Comparison of ENCODE assay signal across 9 cellular contexts in genomic region chr11:1888811-1889526, GRCh38. TPM values are rescaled to one million over a fixed set of nuclear protein-coding genes. Genes with fewer than 3 reads are reported as not detected.
DNase-seq lines count a peak whose midpoint lies in the region; ATAC-seq lines count a peak whose summit lies in the region.
"Had no signal": no experiment of that assay in that cellular context is flagged by ENCODE, and none has a peak within 500 bp of the region (broad histone marks: within the 10 kb centered on the region; RNA-seq: fewer than 3 reads in every experiment).

No MANE protein-coding gene starts in this region.

- H3K9me3 Mint-ChIP-seq in T-helper 1 cell treated with Interleukin-12 subunit alpha and Interleukin-12 subunit beta and Interleukin-4 antibody, amounts not matched to agents 30 μg/mL and 1 μg/mL, for 36 hours: no peaks in the 10 kb centered on the region
- peaks cover 0 to 18% (median 0%) of the 10 kb centered on the region in 9 donors for H3K9me3 Mint-ChIP-seq in naive thymus-derived CD8-positive, alpha-beta T cell
- H3K9me3 Mint-ChIP-seq in stimulated activated naive B cell treated with anti-CD40 and anti-IgM and Interleukin-4, amounts not matched to agents 10 μg/mL and 1 μg/mL and 100 μg/mL, for 72 hours: peaks cover 5 to 10% of the 10 kb centered on the region in 2 donors

- DNase-seq in activated effector memory CD4-positive, alpha-beta T cell treated with Interleukin-2 at 50 U/mL for 16 hours: peak; percentile 80
- peak; percentile 67 to 92 (median 85) for DNase-seq in naive thymus-derived CD8-positive, alpha-beta T cell
- no peak for DNase-seq in stimulated activated naive B cell treated with anti-CD40 and anti-IgM and Interleukin-4, amounts not matched to agents 10 μg/mL and 1 μg/mL and 100 μg/mL, for 72 hours
- DNase-seq in NAMALWA (ENCODE audit: low spot score): no peak
- no peak for DNase-seq in ecto neural progenitor cell (ENCODE audit: low spot score)

- H3K27me3 Mint-ChIP-seq in T-helper 1 cell treated with Interleukin-12 subunit alpha and Interleukin-12 subunit beta and Interleukin-4 antibody, amounts not matched to agents 30 μg/mL and 1 μg/mL, for 36 hours (ENCODE audit: low read depth): no peaks in the 10 kb centered on the region
- H3K27me3 Mint-ChIP-seq in naive thymus-derived CD8-positive, alpha-beta T cell: no peaks in the 10 kb centered on the region
- H3K27me3 Mint-ChIP-seq in stimulated activated naive B cell treated with anti-CD40 and anti-IgM and Interleukin-4, amounts not matched to agents 10 μg/mL and 1 μg/mL and 100 μg/mL, for 72 hours: no peaks in the 10 kb centered on the region

- POLR2A ChIA-PET in naive thymus-derived CD8-positive, alpha-beta T cell (lab: Charles Lee): interaction anchor here (0.8 to 5.7 kb wide), 11 partner anchors 7 to 416 kb away, joined by 3 to 163 read pairs (median 6); partner anchors contain the start of genes LSP1 and TNNT3

- ATAC-seq in naive thymus-derived CD8-positive, alpha-beta T cell: peak; percentile 82 to 95
- ATAC-seq in stimulated activated naive B cell treated with anti-CD40 and anti-IgM and Interleukin-4, amounts not matched to agents 10 μg/mL and 1 μg/mL and 100 μg/mL, for 72 hours (replicated peaks): peak; percentile 33 to 42
- no peak for ATAC-seq in HG03139 (IDR thresholded peaks at IDR 0.05; ENCODE audit: unreplicated experiment)
- ATAC-seq in HG02571 (IDR thresholded peaks at IDR 0.05; ENCODE audit: unreplicated experiment): no peak

- H3K36me3 Mint-ChIP-seq in T-helper 1 cell treated with Interleukin-12 subunit alpha and Interleukin-12 subunit beta and Interleukin-4 antibody, amounts not matched to agents 30 μg/mL and 1 μg/mL, for 36 hours (ENCODE audit: low read depth): peaks cover 20% of the 10 kb centered on the region
- peaks cover 0 to 8% (median 0%) of the 10 kb centered on the region in 3 donors for H3K36me3 Mint-ChIP-seq in naive thymus-derived CD8-positive, alpha-beta T cell
- H3K36me3 Mint-ChIP-seq in stimulated activated naive B cell treated with anti-CD40 and anti-IgM and Interleukin-4, amounts not matched to agents 10 μg/mL and 1 μg/mL and 100 μg/mL, for 72 hours: peaks cover 16 to 37% of the 10 kb centered on the region in 2 donors

- H3K4me1 Mint-ChIP-seq in T-helper 1 cell treated with Interleukin-12 subunit alpha and Interleukin-12 subunit beta and Interleukin-4 antibody, amounts not matched to agents 30 μg/mL and 1 μg/mL, for 36 hours (ENCODE audit: low read depth): peaks cover 12% of the 10 kb centered on the region
- H3K4me1 Mint-ChIP-seq in naive thymus-derived CD8-positive, alpha-beta T cell: peaks cover 31 to 54% (median 52%) of the 10 kb centered on the region in 4 donors
- peaks cover 35 to 44% of the 10 kb centered on the region in 2 donors for H3K4me1 Mint-ChIP-seq in stimulated activated naive B cell treated with anti-CD40 and anti-IgM and Interleukin-4, amounts not matched to agents 10 μg/mL and 1 μg/mL and 100 μg/mL, for 72 hours

- peak overlapping the region; percentile 58 for H3K27ac Mint-ChIP-seq in T-helper 1 cell treated with Interleukin-12 subunit alpha and Interleukin-12 subunit beta and Interleukin-4 antibody, amounts not matched to agents 30 μg/mL and 1 μg/mL, for 36 hours
- H3K27ac Mint-ChIP-seq in naive thymus-derived CD8-positive, alpha-beta T cell: peak overlapping the region; percentile 70 to 94 (median 90)
- H3K27ac Mint-ChIP-seq in stimulated activated naive B cell treated with anti-CD40 and anti-IgM and Interleukin-4, amounts not matched to agents 10 μg/mL and 1 μg/mL and 100 μg/mL, for 72 hours: peak overlapping the region; percentile 31

- H3K4me3 Mint-ChIP-seq in T-helper 1 cell treated with Interleukin-12 subunit alpha and Interleukin-12 subunit beta and Interleukin-4 antibody, amounts not matched to agents 30 μg/mL and 1 μg/mL, for 36 hours: peak overlapping the region; percentile 35
- peak overlapping the region; percentile 74 to 93 (median 80) for H3K4me3 Mint-ChIP-seq in naive thymus-derived CD8-positive, alpha-beta T cell
- peak overlapping the region; percentile 7 to 29 for H3K4me3 Mint-ChIP-seq in stimulated activated naive B cell treated with anti-CD40 and anti-IgM and Interleukin-4, amounts not matched to agents 10 μg/mL and 1 μg/mL and 100 μg/mL, for 72 hours

RNA-seq across cellular contexts. Expression of gene PRR33, which starts 2.7 kb away (rescaled TPM):
- not detected for total RNA-seq in naive thymus-derived CD8-positive, alpha-beta T cell
- polyA plus RNA-seq in naive thymus-derived CD8-positive, alpha-beta T cell: under 1 TPM; 0.06 to 0.15 (median 0.08) TPM
- total RNA-seq: renal cortical epithelial cell had no signal

RNA-seq across cellular contexts. Expression of gene TNNT3, which starts 30.5 kb away (rescaled TPM):
- total RNA-seq in naive thymus-derived CD8-positive, alpha-beta T cell: 10 to 100 TPM; 28.0 to 29.7 TPM
- under 1 TPM in 1 of 3 donors, not detected in 2; 0.39 TPM for polyA plus RNA-seq in naive thymus-derived CD8-positive, alpha-beta T cell
- total RNA-seq: renal cortical epithelial cell had no signal

RNA-seq across cellular contexts. Expression of gene LSP1, which starts 36.1 kb away (rescaled TPM):
- 100 to 1,000 TPM; 287 to 295 TPM for total RNA-seq in naive thymus-derived CD8-positive, alpha-beta T cell
- polyA plus RNA-seq in naive thymus-derived CD8-positive, alpha-beta T cell: 100 to 1,000 TPM; 326 to 438 (median 338) TPM
- total RNA-seq: renal cortical epithelial cell had no signal

RNA-seq across cellular contexts. Expression of gene TNNI2, which starts 50.2 kb away (rescaled TPM):
- not detected for total RNA-seq in naive thymus-derived CD8-positive, alpha-beta T cell
- polyA plus RNA-seq in naive thymus-derived CD8-positive, alpha-beta T cell: not detected
- total RNA-seq: renal cortical epithelial cell had no signal

RNA-seq across cellular contexts. Expression of gene SYT8, which starts 54.2 kb away (rescaled TPM):
- not detected for total RNA-seq in naive thymus-derived CD8-positive, alpha-beta T cell
- not detected for polyA plus RNA-seq in naive thymus-derived CD8-positive, alpha-beta T cell

Comparison
In these comparisons a context has a peak if more than half of its experiments do, and no peak if none do; other contexts are left out.
1. H3K27ac Mint-ChIP-seq: peak in every context shown above with its lines; median percentile 90 in naive thymus-derived CD8-positive, alpha-beta T cell; 58 in T-helper 1 cell treated with Interleukin-12 subunit alpha and Interleukin-12 subunit beta and Interleukin-4 antibody, amounts not matched to agents 30 μg/mL and 1 μg/mL, for 36 hours; 31 in stimulated activated naive B cell treated with anti-CD40 and anti-IgM and Interleukin-4, amounts not matched to agents 10 μg/mL and 1 μg/mL and 100 μg/mL, for 72 hours.
2. H3K4me3 Mint-ChIP-seq: peak in every context shown above with its lines; median percentile 80 in naive thymus-derived CD8-positive, alpha-beta T cell; 35 in T-helper 1 cell treated with Interleukin-12 subunit alpha and Interleukin-12 subunit beta and Interleukin-4 antibody, amounts not matched to agents 30 μg/mL and 1 μg/mL, for 36 hours; 18 in stimulated activated naive B cell treated with anti-CD40 and anti-IgM and Interleukin-4, amounts not matched to agents 10 μg/mL and 1 μg/mL and 100 μg/mL, for 72 hours.
3. DNase-seq: peak in activated effector memory CD4-positive, alpha-beta T cell treated with Interleukin-2 at 50 U/mL for 16 hours (single experiment) and naive thymus-derived CD8-positive, alpha-beta T cell (10 of 10); none in stimulated activated naive B cell treated with anti-CD40 and anti-IgM and Interleukin-4, amounts not matched to agents 10 μg/mL and 1 μg/mL and 100 μg/mL, for 72 hours (single experiment), NAMALWA (single experiment) and ecto neural progenitor cell (single experiment).
4. ATAC-seq: peak in naive thymus-derived CD8-positive, alpha-beta T cell (2 of 2) and stimulated activated naive B cell treated with anti-CD40 and anti-IgM and Interleukin-4, amounts not matched to agents 10 μg/mL and 1 μg/mL and 100 μg/mL, for 72 hours (2 of 2); none in HG03139 (single experiment) and HG02571 (single experiment).